In the genomic region with DNA sequence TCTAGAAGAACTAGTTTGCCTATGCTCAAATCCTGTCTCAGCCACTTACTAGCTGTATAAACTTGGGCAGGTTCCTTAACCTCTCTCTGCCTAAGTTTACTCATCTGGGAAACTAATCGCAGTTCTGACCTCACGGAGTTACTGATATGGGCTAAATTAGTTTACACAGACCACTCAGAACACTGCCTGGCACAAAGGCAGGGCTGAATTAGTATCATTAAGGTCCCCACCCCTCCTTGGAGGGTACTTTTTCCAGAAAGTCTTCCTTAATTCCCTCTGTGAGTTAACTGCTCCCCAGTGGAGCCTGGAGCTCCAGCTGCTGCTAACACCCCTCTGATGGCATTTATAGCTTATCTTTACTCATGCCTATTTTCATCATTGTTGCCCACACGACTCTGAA, we compare ENCODE assay signal across 22 cellular contexts. TPM values are rescaled to one million over a fixed set of nuclear protein-coding genes. Genes with fewer than 3 reads are reported as not detected.
DNase-seq lines count a peak whose midpoint lies in the region; ATAC-seq and TF ChIP-seq lines count a peak whose summit lies in the region.
"Had no signal": no experiment of that assay in that cellular context is flagged by ENCODE, and none has a peak within 500 bp of the region (broad histone marks: within the 10 kb centered on the region; RNA-seq: fewer than 3 reads in every experiment).

No MANE protein-coding gene starts in this region.

- peaks cover 0 to 25% (median 5%) of the 10 kb centered on the region in 3 donors for H3K36me3 Mint-ChIP-seq in CD8-positive, alpha-beta memory T cell
- H3K36me3 Mint-ChIP-seq in activated T-helper 1 cell treated with anti-CD3 and anti-CD28 coated beads, Interleukin-12 subunit alpha, Interleukin-12 subunit beta, Interleukin-2, Interleukin-4 antibody, amounts not matched to agents 30 ng/mL and 10 ng/mL and 1 ng/mL, durations not matched to agents 14 hours and 24 hours and 36 hours (ENCODE audit: low read depth) = peaks cover 17% of the 10 kb centered on the region
- H3K36me3 Mint-ChIP-seq in nephron progenitor cell (ENCODE audit: low read depth) = peaks cover 26% of the 10 kb centered on the region

- H3K4me3 Mint-ChIP-seq in CD8-positive, alpha-beta memory T cell = peak overlapping the region in 1 of 7 donors; percentile 38
- H3K4me3 Mint-ChIP-seq in activated T-helper 1 cell treated with anti-CD3 and anti-CD28 coated beads, Interleukin-12 subunit alpha, Interleukin-12 subunit beta, Interleukin-2, Interleukin-4 antibody, amounts not matched to agents 30 ng/mL and 10 ng/mL and 1 ng/mL, durations not matched to agents 14 hours and 24 hours and 36 hours = no peak overlapping the region
- H3K4me3 Mint-ChIP-seq in nephron progenitor cell = no peak overlapping the region
- H3K4me3 Mint-ChIP-seq: CD4-positive, CD25-positive, alpha-beta regulatory T cell had no signal

- H3K4me1 Mint-ChIP-seq in CD8-positive, alpha-beta memory T cell = peaks cover 28 to 92% (median 52%) of the 10 kb centered on the region in 3 donors
- H3K4me1 Mint-ChIP-seq in activated T-helper 1 cell treated with anti-CD3 and anti-CD28 coated beads, Interleukin-12 subunit alpha, Interleukin-12 subunit beta, Interleukin-2, Interleukin-4 antibody, amounts not matched to agents 30 ng/mL and 10 ng/mL and 1 ng/mL, durations not matched to agents 14 hours and 24 hours and 36 hours (ENCODE audit: low read depth) = peaks cover 52% of the 10 kb centered on the region
- H3K4me1 Mint-ChIP-seq in nephron progenitor cell = peaks cover 80% of the 10 kb centered on the region

- no peaks in the 10 kb centered on the region for H3K27me3 ChIP-seq in CD8-positive, alpha-beta memory T cell (ENCODE audit: insufficient read depth, low read length, poor library complexity, severe bottlenecking)
- H3K27me3 ChIP-seq in hepatocyte = no peaks in the 10 kb centered on the region
- H3K27me3 ChIP-seq: vagina had no signal

- H3K36me3 ChIP-seq in CD8-positive, alpha-beta memory T cell (ENCODE audit: insufficient read depth, low read length) = peaks cover 5% of the 10 kb centered on the region
- no peaks in the 10 kb centered on the region for H3K36me3 ChIP-seq in hepatocyte (replicated peaks; ENCODE audit: insufficient read depth, low read depth)
- H3K36me3 ChIP-seq: vagina had no signal

- peak overlapping the region in 5 of 8 donors; percentile 47 to 85 (median 63) for H3K27ac Mint-ChIP-seq in CD8-positive, alpha-beta memory T cell
- H3K27ac Mint-ChIP-seq in activated T-helper 1 cell treated with anti-CD3 and anti-CD28 coated beads, Interleukin-12 subunit alpha, Interleukin-12 subunit beta, Interleukin-2, Interleukin-4 antibody, amounts not matched to agents 30 ng/mL and 10 ng/mL and 1 ng/mL, durations not matched to agents 14 hours and 24 hours and 36 hours = peak overlapping the region; percentile 48
- peak overlapping the region; percentile 81 for H3K27ac Mint-ChIP-seq in nephron progenitor cell

- H3K27ac ChIP-seq in CD8-positive, alpha-beta memory T cell (ENCODE audit: low read depth, low read length) = no peak overlapping the region
- H3K27ac ChIP-seq in hepatocyte = peak overlapping the region; percentile 48
- H3K27ac ChIP-seq: KMS-11, vagina had no signal

- no peak for DNase-seq in CD8-positive, alpha-beta memory T cell
- DNase-seq in activated T-helper 1 cell treated with anti-CD3 and anti-CD28 coated beads, Interleukin-12 subunit alpha, Interleukin-12 subunit beta, Interleukin-2, Interleukin-4 antibody, amounts not matched to agents 30 ng/mL and 10 ng/mL and 1 ng/mL, durations not matched to agents 14 hours and 24 hours and 36 hours (ENCODE audit: low spot score) = no peak
- DNase-seq in hepatocyte (ENCODE audit: low spot score) (no peak), nephron progenitor cell (no peak), NCI-H146 treated with DMSO at 0.1 percent for 48 hours (lab: John Stamatoyannopoulos, UW; ENCODE audit: unreplicated experiment) (no peak), T-helper 2 cell (no peak)
- DNase-seq: activated CD4-positive, alpha-beta T cell treated with anti-CD3 and anti-CD28 coated beads, Interleukin-2, amount 50 U/mL, for 48 hours; activated gamma-delta T cell treated with Interleukin-2 at 50 U/mL for 16 hours; aorta; CD4-positive, CD25-positive, alpha-beta regulatory T cell; effector CD8-positive, alpha-beta T cell; GDM1; HCEC 1CT; kidney glomerular epithelial cell; NCI-H187 treated with DMSO at 0.1 percent for 48 hours; NCI-H226; NCI-H82; substantia nigra had no signal

- H3K9me2 ChIP-seq in hepatocyte (replicated peaks; ENCODE audit: insufficient read depth) = no peaks in the 10 kb centered on the region

- CTCF ChIA-PET in CD8-positive, alpha-beta memory T cell (lab: Charles Lee) = no interaction called here

- peaks cover 99% of the 10 kb centered on the region for H3K79me2 ChIP-seq in hepatocyte

- no peaks in the 10 kb centered on the region for H3K9me3 Mint-ChIP-seq in CD8-positive, alpha-beta memory T cell
- no peaks in the 10 kb centered on the region for H3K9me3 Mint-ChIP-seq in activated T-helper 1 cell treated with anti-CD3 and anti-CD28 coated beads, Interleukin-12 subunit alpha, Interleukin-12 subunit beta, Interleukin-2, Interleukin-4 antibody, amounts not matched to agents 30 ng/mL and 10 ng/mL and 1 ng/mL, durations not matched to agents 14 hours and 24 hours and 36 hours
- H3K9me3 Mint-ChIP-seq in nephron progenitor cell = no peaks in the 10 kb centered on the region
- H3K9me3 Mint-ChIP-seq: CD4-positive, CD25-positive, alpha-beta regulatory T cell had no signal

- TF ChIP-seq CTCF in hepatocyte (IDR thresholded peaks at IDR 0.05; ENCODE audit: poor library complexity) (no peak), nephron progenitor cell (IDR thresholded peaks at IDR 0.05) (no peak)

- no peak overlapping the region for H2AFZ ChIP-seq in hepatocyte

- intact Hi-C loops in activated T-helper 1 cell treated with anti-CD3 and anti-CD28 coated beads, Interleukin-12 subunit alpha, Interleukin-12 subunit beta, Interleukin-2, Interleukin-4 antibody, amounts not matched to agents 30 ng/mL and 10 ng/mL and 1 ng/mL, durations not matched to agents 14 hours and 24 hours and 36 hours (cut with micrococcal nuclease) = no loop called here

- POLR2A ChIA-PET in CD8-positive, alpha-beta memory T cell (lab: Charles Lee) = no interaction called here

- no peak overlapping the region for H3K4me3 ChIP-seq in CD8-positive, alpha-beta memory T cell (ENCODE audit: low read length)
- H3K4me3 ChIP-seq in hepatocyte = no peak overlapping the region
- H3K4me3 ChIP-seq: vagina had no signal

- H4K20me1 ChIP-seq in hepatocyte (ENCODE audit: insufficient read depth, poor library complexity, severe bottlenecking) = peaks cover 62% of the 10 kb centered on the region

- 49% methylated on average over 3 of the region's 3 CpGs for WGBS in hepatocyte (ENCODE audit: low lambda C conversion rate, missing lambda C conversion rate)

- no peaks in the 10 kb centered on the region for H3K9me3 ChIP-seq in CD8-positive, alpha-beta memory T cell (ENCODE audit: low read length)
- no peaks in the 10 kb centered on the region for H3K9me3 ChIP-seq in hepatocyte (ENCODE audit: low read depth)
- H3K9me3 ChIP-seq: vagina had no signal

- no peak for ATAC-seq in HG02884 (IDR thresholded peaks at IDR 0.05; ENCODE audit: unreplicated experiment)
- ATAC-seq: SK-N-SH treated with all-trans-retinoic acid at 6 μM for 48 hours had no signal

- peaks cover 4% of the 10 kb centered on the region for H3K4me1 ChIP-seq in CD8-positive, alpha-beta memory T cell (ENCODE audit: insufficient read depth, low read length)
- H3K4me1 ChIP-seq in hepatocyte (ENCODE audit: insufficient read depth) = peaks cover 23% of the 10 kb centered on the region

- H3K27me3 Mint-ChIP-seq in CD8-positive, alpha-beta memory T cell = no peaks in the 10 kb centered on the region
- H3K27me3 Mint-ChIP-seq in activated T-helper 1 cell treated with anti-CD3 and anti-CD28 coated beads, Interleukin-12 subunit alpha, Interleukin-12 subunit beta, Interleukin-2, Interleukin-4 antibody, amounts not matched to agents 30 ng/mL and 10 ng/mL and 1 ng/mL, durations not matched to agents 14 hours and 24 hours and 36 hours (ENCODE audit: insufficient read depth) = no peaks in the 10 kb centered on the region
- no peaks in the 10 kb centered on the region for H3K27me3 Mint-ChIP-seq in nephron progenitor cell (ENCODE audit: low read depth, poor library complexity)
- H3K27me3 Mint-ChIP-seq: CD4-positive, CD25-positive, alpha-beta regulatory T cell had no signal

- H3K4me2 ChIP-seq in hepatocyte = peak overlapping the region; percentile 25
- H3K4me2 ChIP-seq: KMS-11 had no signal

RNA-seq across cellular contexts. Expression of a gene that starts 40.3 kb away (rescaled TPM):
- 10 to 100 TPM; 41.6 to 52.7 TPM for total RNA-seq in CD8-positive, alpha-beta memory T cell
- 17.6 TPM for polyA plus RNA-seq in CD8-positive, alpha-beta memory T cell
- 98.0 and 110 TPM in 2 replicates for total RNA-seq in activated T-helper 1 cell treated with anti-CD3 and anti-CD28 coated beads, Interleukin-12 subunit alpha, Interleukin-12 subunit beta, Interleukin-2, Interleukin-4 antibody, amounts not matched to agents 30 ng/mL and 10 ng/mL and 1 ng/mL, durations not matched to agents 14 hours and 24 hours and 36 hours
- 27.1 and 47.2 TPM in 2 replicates for total RNA-seq in hepatocyte
- 23.8 and 25.8 TPM in 2 replicates for polyA plus RNA-seq in hepatocyte
